In the genomic region with DNA sequence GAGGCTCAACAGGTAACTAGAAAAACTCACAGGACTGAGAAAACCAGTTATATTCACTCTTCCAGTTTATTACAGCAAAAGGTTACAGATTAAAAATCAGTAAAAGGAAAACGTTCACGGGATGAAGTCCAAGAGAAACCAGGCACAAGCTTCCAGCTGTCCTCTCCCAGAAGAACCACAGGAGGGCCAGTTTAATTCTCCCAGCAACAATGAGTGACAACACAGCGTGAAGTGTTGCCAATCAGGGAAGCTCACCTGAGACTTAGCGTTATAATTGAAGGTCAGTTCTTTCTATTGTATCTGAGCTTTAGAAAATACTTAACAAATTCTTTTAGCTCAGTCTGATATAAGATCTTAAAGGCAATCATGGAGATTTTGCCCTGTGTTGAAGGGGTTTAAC, we compare ENCODE assay signal across 1 cellular context.
TF ChIP-seq lines count a peak whose summit lies in the region.

No MANE protein-coding gene starts in this region.

TF ChIP-seq in H1, 55 proteins besides CTCF, POLR2A, EP300 and RAD21:
- TF ChIP-seq CBX8 (IDR thresholded peaks at IDR 0.05; ENCODE audit: borderline replicate concordance, low read depth, low read length) (no peak), CHD7 (IDR thresholded peaks at IDR 0.05; ENCODE audit: insufficient replicate concordance, low read length) (no peak), SP1 (IDR thresholded peaks at IDR 0.05; ENCODE audit: low read depth, low read length) (0 out of 2 replicates have a peak, but pooled peaks have one; percentile 6), NANOG (IDR thresholded peaks at IDR 0.05; ENCODE audit: insufficient read depth, low read depth, low read length, poor library complexity, severe bottlenecking) (peak; percentile 90), TCF12 (IDR thresholded peaks at IDR 0.05; ENCODE audit: low read depth, low read length) (0 out of 2 replicates have a peak, but pooled peaks have one; percentile 40)
TF ChIP-seq in H1: peak in this region for 3.
